In the genomic region with DNA sequence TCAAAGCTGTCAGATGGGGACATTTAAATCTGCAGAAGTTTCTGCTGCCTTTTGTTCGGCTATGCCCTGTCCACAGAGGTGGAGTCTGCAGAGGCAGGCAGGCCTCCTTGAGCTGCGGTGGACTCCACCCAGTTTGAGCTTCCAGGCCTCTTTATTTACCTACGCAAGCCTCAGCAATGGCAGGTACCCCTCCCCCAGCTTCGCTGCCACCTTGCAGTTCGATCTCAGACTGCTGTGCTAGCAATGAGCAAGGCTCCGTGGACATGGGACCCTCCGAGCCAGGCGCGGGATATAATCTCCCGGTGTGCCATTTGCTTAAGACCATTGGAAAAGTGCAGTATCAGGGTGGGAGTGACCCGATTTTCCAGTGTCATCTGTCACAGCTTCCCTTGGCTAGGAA, we compare ENCODE assay signal across 32 cellular contexts.
"Had no signal": no experiment of that assay in that cellular context is flagged by ENCODE, and none has a peak within 500 bp of the region (broad histone marks: within the 10 kb centered on the region; RNA-seq: fewer than 3 reads in every experiment).

No MANE protein-coding gene starts in this region.

- DNase-seq: Karpas-422, Kasumi-1, MG63, MM.1S, NCI-H1048, NCI-H1092, NCI-H1092 treated with DMSO at 0.1 percent for 48 hours, NCI-H1105, NCI-H1105 treated with DMSO at 0.1 percent for 48 hours, NCI-H1417, NCI-H1417 treated with DMSO at 0.1 percent for 48 hours, NCI-H1436, NCI-H1436 treated with DMSO at 0.1 percent for 48 hours, NCI-H146, NCI-H1694, NCI-H1694 treated with DMSO at 0.1 percent for 48 hours, NCI-H187, NCI-H187 treated with DMSO at 0.1 percent for 48 hours, NCI-H1930, NCI-H2029, NCI-H2029 treated with DMSO at 0.1 percent for 48 hours, NCI-H2081, NCI-H2081 treated with DMSO at 0.1 percent for 48 hours, NCI-H2107, NCI-H2171, NCI-H2171 treated with DMSO at 0.1 percent for 48 hours, NCI-H2227 treated with DMSO at 0.1 percent for 48 hours, NCI-H226, NCI-H345, NCI-H446, NCI-H446 treated with DMSO at 0.1 percent for 48 hours, NCI-H510A had no signal
